1 cellular context compared by ENCODE assay signal in the genomic region with DNA sequence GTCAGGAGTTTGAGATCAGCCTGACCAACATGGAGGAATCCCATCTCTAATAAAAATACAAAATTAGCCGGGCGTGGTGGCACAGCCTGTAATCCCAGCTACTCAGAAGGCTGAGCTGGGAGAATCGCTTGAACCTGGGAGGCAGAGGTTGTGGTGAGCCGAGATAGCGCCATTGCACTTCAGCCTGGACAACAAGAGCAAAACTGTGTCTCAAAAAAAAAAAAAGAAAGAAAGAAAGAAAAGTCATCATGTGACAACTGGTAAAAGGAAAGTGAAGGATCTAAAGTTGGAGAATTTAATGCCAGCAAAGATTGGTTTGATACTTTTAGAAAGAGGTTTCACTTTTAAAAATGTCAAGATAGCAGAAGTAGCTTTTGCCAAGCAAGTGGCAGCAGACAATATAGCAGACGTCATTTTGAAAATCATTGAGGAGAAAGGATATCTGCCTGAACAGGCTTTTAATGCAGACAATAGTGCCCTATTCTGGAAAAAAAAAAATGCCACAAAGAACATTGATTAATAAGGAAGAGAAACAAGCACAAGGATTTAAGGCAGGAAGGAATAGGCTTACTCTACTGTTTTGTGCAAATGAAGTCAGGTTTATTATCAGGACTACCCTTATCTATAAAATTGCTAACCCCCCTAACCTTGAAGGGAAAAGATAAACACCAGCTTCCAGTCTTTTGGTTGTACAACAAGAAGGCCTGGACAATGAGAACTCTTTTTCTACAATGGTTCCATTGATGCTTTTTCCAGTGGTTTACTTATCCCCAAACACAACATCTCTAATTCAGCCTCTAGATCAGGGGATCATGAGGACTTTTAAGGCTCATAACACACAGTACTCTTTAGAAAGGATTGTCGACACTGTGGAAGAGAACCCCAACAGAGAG.
TF ChIP-seq lines count a peak whose summit lies in the region.

No MANE protein-coding gene starts in this region.

TF ChIP-seq in GM23338, 12 proteins besides CTCF, POLR2A, EP300 and RAD21:
- TF ChIP-seq REST (IDR thresholded peaks at IDR 0.05; ENCODE audit: unreplicated experiment): no peak
- no peak for TF ChIP-seq EZH2phosphoT487 (IDR thresholded peaks at IDR 0.05; ENCODE audit: unreplicated experiment)
- no peak for TF ChIP-seq POLR2AphosphoS5 (IDR thresholded peaks at IDR 0.05; ENCODE audit: low read depth)
- TF ChIP-seq JUNB (IDR thresholded peaks at IDR 0.05; ENCODE audit: unreplicated experiment): no peak
- TF ChIP-seq NANOG (IDR thresholded peaks at IDR 0.05; ENCODE audit: borderline replicate concordance): no peak
- no peak for TF ChIP-seq STAT1 (IDR thresholded peaks at IDR 0.05; ENCODE audit: unreplicated experiment)
- TF ChIP-seq ETS1 (IDR thresholded peaks at IDR 0.05): no peak
- TF ChIP-seq ZNF331 (CRISPR knock-in tag; IDR thresholded peaks at IDR 0.05; ENCODE audit: low read depth): no peak
